In the genomic region with DNA sequence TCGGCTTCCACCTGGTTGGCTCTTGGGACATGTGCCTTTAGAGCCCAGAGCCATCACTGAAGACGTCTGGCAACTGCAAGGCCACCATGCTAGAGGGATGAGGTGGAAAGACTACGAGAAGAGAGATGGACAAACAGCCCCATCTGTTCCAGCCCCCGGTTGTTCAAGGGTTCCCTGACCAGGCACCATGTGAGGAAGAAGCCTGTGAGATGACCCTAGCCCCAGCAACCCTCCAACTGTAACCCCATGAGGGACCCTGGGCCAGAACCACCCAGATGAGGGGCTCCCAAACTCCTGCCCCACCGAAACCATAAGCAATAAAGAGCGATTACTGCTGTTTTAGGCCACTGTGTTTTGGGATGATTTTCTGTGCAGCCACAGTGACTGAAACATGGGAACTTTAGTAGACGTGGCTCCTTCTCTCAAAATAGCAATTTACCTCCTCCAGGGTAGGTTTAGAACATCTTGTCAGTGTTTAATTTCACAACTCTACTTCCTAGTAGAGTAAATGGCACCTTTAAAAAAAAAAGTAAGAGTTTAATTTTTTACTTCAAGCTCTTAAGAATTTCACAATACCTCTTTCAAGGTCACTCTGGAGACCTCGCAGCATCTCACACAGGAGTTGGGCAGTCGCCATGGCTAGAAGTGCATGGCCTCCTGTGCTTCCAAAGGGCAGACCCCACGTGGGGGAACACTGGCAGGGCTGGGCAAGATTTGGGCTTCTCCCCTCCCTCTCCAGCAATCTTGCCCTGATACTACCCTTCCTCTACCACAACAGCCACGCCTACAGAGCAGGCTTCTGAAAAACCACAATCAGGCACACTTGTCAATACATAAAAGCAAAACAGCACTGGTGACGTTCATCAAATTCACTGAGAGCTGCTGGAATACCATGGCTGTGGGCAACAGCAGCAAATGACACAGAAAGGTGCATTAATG, we compare ENCODE assay signal across 9 cellular contexts. TPM values are rescaled to one million over a fixed set of nuclear protein-coding genes. Genes with fewer than 3 reads are reported as not detected.
DNase-seq lines count a peak whose midpoint lies in the region; ATAC-seq and TF ChIP-seq lines count a peak whose summit lies in the region.
"Had no signal": no experiment of that assay in that cellular context is flagged by ENCODE, and none has a peak within 500 bp of the region (broad histone marks: within the 10 kb centered on the region; RNA-seq: fewer than 3 reads in every experiment).

No MANE protein-coding gene starts in this region.

- no peak overlapping the region for H2AFZ ChIP-seq in PC-9

- in situ Hi-C loops in ACHN (cut with HindIII; ENCODE audit: low pct_ligation_motif_present, low pct_unique_long_range_greater_than_20kb, low sequenced_read_pairs): no loop called here

- peak overlapping the region; percentile 7 for H3K4me2 ChIP-seq in PC-9

- H3K9me2 ChIP-seq in PC-9 (ENCODE audit: insufficient read depth): no peaks in the 10 kb centered on the region

- H3F3A ChIP-seq in PC-9 (ENCODE audit: insufficient read depth, low read depth): no peaks in the 10 kb centered on the region; the same call in 1 of the 2 replicates

- peak; percentile 46 for DNase-seq in ACHN
- DNase-seq in PC-9: no peak
- peak; percentile 62 for DNase-seq in activated gamma-delta T cell treated with Interleukin-2 at 50 U/mL for 16 hours
- DNase-seq in mesenteric fat pad (ENCODE audit: low spot score): peak; percentile 57
- no peak for DNase-seq in NCI-H82 (lab: John Stamatoyannopoulos, UW)
- DNase-seq in OCI-M2 (lab: John Stamatoyannopoulos, UW; ENCODE audit: unreplicated experiment): no peak
- no peak for DNase-seq in pons (ENCODE audit: low spot score)
- DNase-seq: NCI-H187 treated with DMSO at 0.1 percent for 48 hours had no signal

- no peak overlapping the region for H3K4me3 ChIP-seq in PC-9

- H3K27me3 ChIP-seq in PC-9 (ENCODE audit: insufficient read depth, low read depth): no peaks in the 10 kb centered on the region

- H3K79me2 ChIP-seq in PC-9 (ENCODE audit: low read depth): no peaks in the 10 kb centered on the region

- intact Hi-C loops in PC-9 (cut with micrococcal nuclease; ENCODE audit: unreplicated experiment): no loop called here

- no TSS peak for BruUV-seq in PC-9 (replicated peaks; lab: Mats Ljungman, UMichigan)

- peaks cover 11% of the 10 kb centered on the region for H3K4me1 ChIP-seq in PC-9 (replicated peaks; ENCODE audit: insufficient read depth)

- no peak overlapping the region for H3K27ac ChIP-seq in PC-9

- POLR2A ChIA-PET in PC-9 (lab: Charles Lee; ENCODE audit: unreplicated experiment): no interaction called here

- TF ChIP-seq CTCF in PC-9 (conservative IDR thresholded peaks at IDR 0.05): no peak

- no peak for ATAC-seq in HG03139 (IDR thresholded peaks at IDR 0.05; ENCODE audit: unreplicated experiment)

- CTCF ChIA-PET in PC-9 (lab: Charles Lee): interaction anchor here (0.7 kb wide), 1 partner anchor 24 kb away, joined by 5 read pairs; no protein-coding TSS in a partner anchor

- no peaks in the 10 kb centered on the region for H3K36me3 ChIP-seq in PC-9 (ENCODE audit: low read depth)

- H3K9me3 ChIP-seq in PC-9 (ENCODE audit: insufficient read depth, low read depth): peaks cover 4% of the 10 kb centered on the region; the same call in 1 of the 2 replicates

- no peaks in the 10 kb centered on the region for H4K20me1 ChIP-seq in PC-9 (ENCODE audit: insufficient read depth)

RNA-seq across cellular contexts. Expression of gene TMEM163, which starts 48.8 kb away (rescaled TPM):
- total RNA-seq in PC-9 (2021): 1.4 and 2.4 TPM in 2 replicates
- total RNA-seq in mesenteric fat pad: 1.9 TPM

Comparison
In these comparisons a context has a peak if more than half of its experiments do, and no peak if none do; other contexts are left out.
1. DNase-seq: peak in ACHN (single experiment), activated gamma-delta T cell treated with Interleukin-2 at 50 U/mL for 16 hours (single experiment) and mesenteric fat pad (single experiment); none in PC-9 (0 of 2), NCI-H82 (single experiment), OCI-M2 (single experiment) and pons (single experiment).